10 cellular contexts compared by ENCODE assay signal in genomic region chr1:22044690-22045420, GRCh38. TPM values are rescaled to one million over a fixed set of nuclear protein-coding genes. Genes with fewer than 3 reads are reported as not detected.
DNase-seq lines count a peak whose midpoint lies in the region; ATAC-seq, FAIRE-seq and TF ChIP-seq lines count a peak whose summit lies in the region.
"Had no signal": no experiment of that assay in that cellular context is flagged by ENCODE, and none has a peak within 500 bp of the region (broad histone marks: within the 10 kb centered on the region; RNA-seq: fewer than 3 reads in every experiment).

No MANE protein-coding gene starts in this region.

- peaks cover 8% of the 10 kb centered on the region; the same call in 1 of the 2 replicates for H3K9me1 ChIP-seq in IMR-90 (ENCODE audit: insufficient read depth, low read length)

- no peak overlapping the region for H3K9ac ChIP-seq in IMR-90 (ENCODE audit: low read depth, low read length)
- H3K9ac ChIP-seq: KMS-11 had no signal

- no peaks in the 10 kb centered on the region for H3K27me3 Mint-ChIP-seq in CD8-positive, alpha-beta T cell (ENCODE audit: low read depth)
- H3K27me3 Mint-ChIP-seq in mesothelial cell of epicardium (ENCODE audit: low read depth): no peaks in the 10 kb centered on the region

- peaks cover 58% of the 10 kb centered on the region for H3K4me1 Mint-ChIP-seq in CD8-positive, alpha-beta T cell (ENCODE audit: low read depth)
- H3K4me1 Mint-ChIP-seq in mesothelial cell of epicardium: peaks cover 34% of the 10 kb centered on the region

- intact Hi-C loops in CD8-positive, alpha-beta T cell (cut with DNase I, micrococcal nuclease): no loop called here
- intact Hi-C loops in IMR-90 (cut with micrococcal nuclease): no loop called here
- intact Hi-C loops in left lung (cut with DNase I): no loop called here

- no peak overlapping the region for H2AK9ac ChIP-seq in IMR-90 (replicated peaks; ENCODE audit: low read depth, low read length, poor library complexity)

- H2BK15ac ChIP-seq in IMR-90 (ENCODE audit: low read depth, low read length): no peak overlapping the region

- no peaks in the 10 kb centered on the region for H3K79me2 ChIP-seq in hepatocyte

- no peaks in the 10 kb centered on the region for H4K20me1 ChIP-seq in IMR-90 (ENCODE audit: insufficient read depth, low read length)
- no peaks in the 10 kb centered on the region for H4K20me1 ChIP-seq in hepatocyte (ENCODE audit: insufficient read depth, poor library complexity, severe bottlenecking)

- no peak overlapping the region for H4K5ac ChIP-seq in IMR-90 (ENCODE audit: low read depth, low read length)

- H3K27ac ChIP-seq in CD8-positive, alpha-beta T cell (ENCODE audit: low read depth, low read length): no peak overlapping the region
- no peak overlapping the region for H3K27ac ChIP-seq in IMR-90 (ENCODE audit: insufficient read depth, low read length)
- no peak overlapping the region for H3K27ac ChIP-seq in left lung
- H3K27ac ChIP-seq in hepatocyte: no peak overlapping the region
- H3K27ac ChIP-seq: KMS-11, neutrophil had no signal

- H3K56ac ChIP-seq in IMR-90 (ENCODE audit: extremely low read depth, insufficient read depth, low read length): no peak overlapping the region

- H3K36me3 ChIP-seq in CD8-positive, alpha-beta T cell (ENCODE audit: insufficient read depth, low read length): no peaks in the 10 kb centered on the region
- H3K36me3 ChIP-seq in IMR-90 (ENCODE audit: control insufficient read depth, insufficient read depth, low read length): no peaks in the 10 kb centered on the region
- H3K36me3 ChIP-seq in left lung: no peaks in the 10 kb centered on the region
- H3K36me3 ChIP-seq in hepatocyte (replicated peaks; ENCODE audit: insufficient read depth, low read depth): no peaks in the 10 kb centered on the region
- H3K36me3 ChIP-seq: neutrophil had no signal

- peaks cover 66% of the 10 kb centered on the region for H3K4me1 ChIP-seq in CD8-positive, alpha-beta T cell (ENCODE audit: insufficient read depth, low read length)
- H3K4me1 ChIP-seq in IMR-90 (ENCODE audit: control insufficient read depth, insufficient read depth, low read length) (peaks cover 7% of the 10 kb centered on the region), left lung (peaks cover 4 to 20% of the 10 kb centered on the region in 2 donors), hepatocyte (ENCODE audit: insufficient read depth) (peaks cover 11% of the 10 kb centered on the region)

- H2AK5ac ChIP-seq in IMR-90 (ENCODE audit: low read depth, low read length): no peak overlapping the region

- H3K36me3 Mint-ChIP-seq in CD8-positive, alpha-beta T cell: peaks cover 3% of the 10 kb centered on the region
- H3K36me3 Mint-ChIP-seq in mesothelial cell of epicardium: peaks cover 3% of the 10 kb centered on the region

- peak overlapping the region; percentile 58 for H3K27ac Mint-ChIP-seq in CD8-positive, alpha-beta T cell
- H3K27ac Mint-ChIP-seq in mesothelial cell of epicardium: peak overlapping the region; percentile 91

- H3K9me3 Mint-ChIP-seq in CD8-positive, alpha-beta T cell: peaks cover 4% of the 10 kb centered on the region
- peaks cover 5% of the 10 kb centered on the region for H3K9me3 Mint-ChIP-seq in mesothelial cell of epicardium

- H3K27me3 ChIP-seq in CD8-positive, alpha-beta T cell (ENCODE audit: insufficient read depth, low read length): no peaks in the 10 kb centered on the region
- 0 out of 2 replicates have a peak, but pooled peaks cover 2% of the 10 kb centered on the region for H3K27me3 ChIP-seq in IMR-90 (ENCODE audit: control insufficient read depth, insufficient read depth, low read length)
- H3K27me3 ChIP-seq in left lung: no peaks in the 10 kb centered on the region
- H3K27me3 ChIP-seq in hepatocyte: no peaks in the 10 kb centered on the region
- H3K27me3 ChIP-seq: neutrophil had no signal

- no peak for DNase-seq in CD8-positive, alpha-beta T cell
- DNase-seq in IMR-90 (peak; percentile 69), astrocyte of the cerebellum (ENCODE audit: low read depth) (peak; percentile 86), mesothelial cell of epicardium (ENCODE audit: low spot score in 2 of 2, unreplicated experiment in 2 of 2) (no peak), left lung (no peak), hepatocyte (ENCODE audit: low spot score) (no peak), iPS-NIHi7 (ENCODE audit: extremely low spot score) (no peak), frontal cortex (ENCODE audit: low spot score in 2 of 2) (no peak)

- FAIRE-seq in frontal cortex (lab: Jason Lieb, UNC): no peak

- no peak overlapping the region for H3K4ac ChIP-seq in IMR-90 (ENCODE audit: low read depth, low read length)

- TF ChIP-seq CTCF in CD8-positive, alpha-beta T cell (IDR thresholded peaks at IDR 0.05): no peak
- TF ChIP-seq CTCF in IMR-90 (conservative IDR thresholded peaks at IDR 0.05; ENCODE audit: low read depth, low read length) (no peak), astrocyte of the cerebellum (IDR thresholded peaks at IDR 0.05; ENCODE audit: low read depth, low read length, missing control alignments) (no peak), mesothelial cell of epicardium (IDR thresholded peaks at IDR 0.05; ENCODE audit: unreplicated experiment) (no peak), left lung (IDR thresholded peaks at IDR 0.05) (no peak), hepatocyte (IDR thresholded peaks at IDR 0.05; ENCODE audit: poor library complexity) (no peak)

- no peak overlapping the region for H2BK5ac ChIP-seq in IMR-90 (ENCODE audit: low read depth, low read length, poor library complexity, severe bottlenecking)

- peak overlapping the region; percentile 7 for H3K4me3 ChIP-seq in CD8-positive, alpha-beta T cell (ENCODE audit: low read depth, low read length)
- H3K4me3 ChIP-seq in IMR-90 (ENCODE audit: insufficient read depth, low read depth, low read length): no peak overlapping the region
- H3K4me3 ChIP-seq in astrocyte of the cerebellum (ENCODE audit: low read depth, low read length): no peak overlapping the region
- H3K4me3 ChIP-seq in left lung: no peak overlapping the region
- H3K4me3 ChIP-seq in hepatocyte: no peak overlapping the region

- H3K79me1 ChIP-seq in IMR-90 (ENCODE audit: low read depth in 1 of 2, low read length in 2 of 2): no peaks in the 10 kb centered on the region

- 0 out of 2 replicates have a peak overlapping the region, but pooled peaks have one; percentile 15 for H3K14ac ChIP-seq in IMR-90 (replicated peaks; ENCODE audit: low read depth, low read length)

- in situ Hi-C loops in IMR-90 (cut with MboI; ENCODE audit: low sequenced_read_pairs): no loop called here
- in situ Hi-C loops in astrocyte of the cerebellum (cut with HindIII; ENCODE audit: low sequenced_read_pairs): no loop called here

- no peak overlapping the region for H3K4me3 Mint-ChIP-seq in CD8-positive, alpha-beta T cell
- H3K4me3 Mint-ChIP-seq in mesothelial cell of epicardium: no peak overlapping the region

- no peaks in the 10 kb centered on the region for H3K9me3 ChIP-seq in CD8-positive, alpha-beta T cell (ENCODE audit: low read length)
- H3K9me3 ChIP-seq in IMR-90 (ENCODE audit: control insufficient read depth, insufficient read depth, low read length) (no peaks in the 10 kb centered on the region; the same call in 1 of the 2 replicates), left lung (no peaks in the 10 kb centered on the region), hepatocyte (ENCODE audit: low read depth) (no peaks in the 10 kb centered on the region)
- H3K9me3 ChIP-seq: neutrophil had no signal

- dilution Hi-C loops in IMR-90 (cut with HindIII; ENCODE audit: low sequenced_read_pairs, unreplicated experiment): no loop called here

- no peak for ATAC-seq in CD8-positive, alpha-beta T cell
- ATAC-seq in IMR-90 (ENCODE audit: low read depth) (peak; percentile 57), left lung (no peak)

- H4K8ac ChIP-seq in IMR-90 (ENCODE audit: low read depth in 2 of 2, low read length in 2 of 2): no peak overlapping the region

- TF ChIP-seq POLR2A in IMR-90 (IDR thresholded peaks at IDR 0.05; ENCODE audit: low read depth, low read length): no peak

- TF ChIP-seq RAD21 in IMR-90 (IDR thresholded peaks at IDR 0.05; ENCODE audit: low read length): no peak

- POLR2A ChIA-PET in CD8-positive, alpha-beta T cell (lab: Charles Lee): interaction anchor here (1.0 to 1.4 kb wide), 2 partner anchors 18 to 21 kb away, joined by 3 read pairs; no protein-coding TSS in a partner anchor
- POLR2A ChIA-PET in IMR-90 (lab: Charles Lee; ENCODE audit: unreplicated experiment): no interaction called here

- CTCF ChIA-PET in CD8-positive, alpha-beta T cell (lab: Charles Lee): no interaction called here
- CTCF ChIA-PET in IMR-90 (lab: Yijun Ruan, JAX): no interaction called here

- H2AFZ ChIP-seq in IMR-90 (replicated peaks; ENCODE audit: low read length, poor library complexity) (no peak overlapping the region), hepatocyte (no peak overlapping the region)

- BruUV-seq in IMR-90 (replicated peaks; lab: Mats Ljungman, UMichigan): no TSS peak

- H3K23ac ChIP-seq in IMR-90 (ENCODE audit: low read depth, low read length): no peak overlapping the region

- no peak overlapping the region for H2BK20ac ChIP-seq in IMR-90 (ENCODE audit: low read depth, low read length)

- no peak overlapping the region for H2BK120ac ChIP-seq in IMR-90 (ENCODE audit: low read depth, low read length)

- no peak overlapping the region for H4K91ac ChIP-seq in IMR-90 (ENCODE audit: insufficient read depth, low read depth, low read length)

- no peaks in the 10 kb centered on the region for H3K9me2 ChIP-seq in hepatocyte (replicated peaks; ENCODE audit: insufficient read depth)

- H3K4me2 ChIP-seq in IMR-90 (ENCODE audit: low read depth, low read length) (peak overlapping the region; percentile 7; the same call in 1 of the 2 replicates), hepatocyte (no peak overlapping the region)
- H3K4me2 ChIP-seq: KMS-11 had no signal

- no peak overlapping the region for H3K18ac ChIP-seq in IMR-90 (ENCODE audit: low read depth, low read length)

- 60% methylated on average over 1 of the region's 3 CpGs; no CpG with 5 or more reads in 1 of the 2 experiments for WGBS in IMR-90 (ENCODE audit: extremely low coverage in 2 of 2, insufficient read length in 1 of 2), 2 experiments
- WGBS in hepatocyte (ENCODE audit: low lambda C conversion rate, missing lambda C conversion rate): 80% methylated on average over 3 of the region's 3 CpGs

RNA-seq across cellular contexts. Expression of gene CDC42, which starts 7.7 kb away (rescaled TPM):
- total RNA-seq in CD8-positive, alpha-beta T cell: 100 to 1,000 TPM; 327 to 377 TPM
- total RNA-seq in IMR-90 (2012; rRNA removed) (609 and 676 TPM in 2 replicates), mesothelial cell of epicardium (239 to 246 TPM (median 244 TPM) in 3 replicates), left lung (100 to 1,000 TPM; 277 to 292 TPM), hepatocyte (351 and 358 TPM in 2 replicates), frontal cortex (468 TPM)
- polyA plus RNA-seq in IMR-90 (2012; rRNA removed) (143 and 162 TPM in 2 replicates), hepatocyte (48.8 and 69.7 TPM in 2 replicates)
- 33.0 and 68.9 TPM in 2 replicates for polyA plus RNA-seq in IMR-90 (2012; cell fraction: cytosol; rRNA removed)
- polyA plus RNA-seq in IMR-90 (2012; cell fraction: nucleus; rRNA removed; ENCODE audit: low replicate concordance): 7.9 and 79.6 TPM in 2 replicates

RNA-seq across cellular contexts. Expression of gene CELA3A, which starts 43.4 kb away (rescaled TPM):
- total RNA-seq in CD8-positive, alpha-beta T cell: not detected
- total RNA-seq in IMR-90 (2012; rRNA removed) (not detected in 2 replicates), mesothelial cell of epicardium (not detected in 3 replicates), left lung (not detected), hepatocyte (2.2 TPM in 1 of 2 replicates, not detected in the other), frontal cortex (not detected)
- polyA plus RNA-seq in IMR-90 (2012; rRNA removed) (not detected in 2 replicates), hepatocyte (0.68 TPM in 1 of 2 replicates, not detected in the other)
- not detected in 2 replicates for polyA plus RNA-seq in IMR-90 (2012; cell fraction: cytosol; rRNA removed)
- polyA plus RNA-seq in IMR-90 (2012; cell fraction: nucleus; rRNA removed; ENCODE audit: low replicate concordance): not detected in 2 replicates

Comparison
In these comparisons a context has a peak if more than half of its experiments do, and no peak if none do; other contexts are left out.
1. DNase-seq: peak in IMR-90 (single experiment) and astrocyte of the cerebellum (single experiment); none in CD8-positive, alpha-beta T cell (0 of 7), mesothelial cell of epicardium (0 of 2), left lung (0 of 2), hepatocyte (single experiment), iPS-NIHi7 (single experiment) and frontal cortex (0 of 2).